In genomic region chr4:37188100-37188499, GRCh38 we compare ENCODE assay signal across 19 cellular contexts. TPM values are rescaled to one million over a fixed set of nuclear protein-coding genes. Genes with fewer than 3 reads are reported as not detected.
DNase-seq lines count a peak whose midpoint lies in the region; ATAC-seq and TF ChIP-seq lines count a peak whose summit lies in the region.
"Had no signal": no experiment of that assay in that cellular context is flagged by ENCODE, and none has a peak within 500 bp of the region (broad histone marks: within the 10 kb centered on the region; RNA-seq: fewer than 3 reads in every experiment).

No MANE protein-coding gene starts in this region.

- H3K27me3 Mint-ChIP-seq in activated T-helper 17 cell treated with anti-CD3 and anti-CD28 coated beads, Interleukin-2, amount 50 U/mL, for 72 hours, result no peaks in the 10 kb centered on the region
- H3K27me3 Mint-ChIP-seq: activated B cell treated with CpG ODN at 0.5 μM for 24 hours had no signal

- no peaks in the 10 kb centered on the region for H3K9me2 ChIP-seq in OCI-LY1 (ENCODE audit: low read depth, low read length)

- H3K36me3 ChIP-seq in OCI-LY1 (ENCODE audit: insufficient read depth, low read length), result no peaks in the 10 kb centered on the region
- no peaks in the 10 kb centered on the region for H3K36me3 ChIP-seq in uterus
- H3K36me3 ChIP-seq: SJSA1, tibial nerve had no signal

- intact Hi-C loops in uterus (cut with DNase I; ENCODE audit: low total_unique reads), result no loop called here

- H2AFZ ChIP-seq in OCI-LY1 (ENCODE audit: low read length), result no peak overlapping the region

- H3K4me3 ChIP-seq in GM12865 (ENCODE audit: low read depth, low read length) (no peak overlapping the region), OCI-LY1 (ENCODE audit: low read depth, low read length, poor library complexity, severe bottlenecking) (no peak overlapping the region), uterus (no peak overlapping the region)
- H3K4me3 ChIP-seq: dorsolateral prefrontal cortex, SJSA1, tibial nerve had no signal

- no peak overlapping the region for H3K27ac Mint-ChIP-seq in activated T-helper 17 cell treated with anti-CD3 and anti-CD28 coated beads, Interleukin-2, amount 50 U/mL, for 72 hours
- H3K27ac Mint-ChIP-seq: activated B cell treated with CpG ODN at 0.5 μM for 24 hours; activated T-cell treated with anti-CD3 and anti-CD28 coated beads, Interleukin-2, amount 50 U/mL, for 72 hours had no signal

- no peak for ATAC-seq in activated T-helper 17 cell treated with anti-CD3 and anti-CD28 coated beads, Interleukin-2, amount 50 U/mL, for 72 hours (replicated peaks)
- ATAC-seq: activated T-cell treated with anti-CD3 and anti-CD28 coated beads, Interleukin-2, amount 50 U/mL, for 72 hours had no signal

- H3K36me3 Mint-ChIP-seq in activated T-helper 17 cell treated with anti-CD3 and anti-CD28 coated beads, Interleukin-2, amount 50 U/mL, for 72 hours (ENCODE audit: low read depth), result no peaks in the 10 kb centered on the region

- peak; percentile 0 for DNase-seq in NCI-H146 (lab: John Stamatoyannopoulos, UW)
- no peak for DNase-seq in NCI-H146 treated with DMSO at 0.1 percent for 48 hours (lab: John Stamatoyannopoulos, UW; ENCODE audit: unreplicated experiment)
- DNase-seq in GM12865 (ENCODE audit: low read depth), result peak; percentile 4
- peak; percentile 2 for DNase-seq in iPS DF 4.7 (ENCODE audit: extremely low read depth, low spot score)
- no peak for DNase-seq in uterus
- DNase-seq in AG20443 (ENCODE audit: low spot score), result no peak
- DNase-seq: activated B cell treated with CpG ODN at 0.5 μM for 24 hours, DMS153, dorsolateral prefrontal cortex, GOT3, NCI-H1048, NCI-H446 treated with DMSO at 0.1 percent for 48 hours, posterior cingulate gyrus had no signal

- H3K27ac ChIP-seq in OCI-LY1 (ENCODE audit: low read depth, low read length, poor library complexity, severe bottlenecking) (no peak overlapping the region), uterus (no peak overlapping the region)
- H3K27ac ChIP-seq: dorsolateral prefrontal cortex, SJSA1, tibial nerve had no signal

- H3K9me3 ChIP-seq in OCI-LY1 (ENCODE audit: low read length) (no peaks in the 10 kb centered on the region), uterus (no peaks in the 10 kb centered on the region)
- H3K9me3 ChIP-seq: SJSA1 had no signal

- no peak overlapping the region for H3K4me3 Mint-ChIP-seq in activated T-helper 17 cell treated with anti-CD3 and anti-CD28 coated beads, Interleukin-2, amount 50 U/mL, for 72 hours
- H3K4me3 Mint-ChIP-seq: activated B cell treated with CpG ODN at 0.5 μM for 24 hours; activated T-cell treated with anti-CD3 and anti-CD28 coated beads, Interleukin-2, amount 50 U/mL, for 72 hours had no signal

- H3K9ac ChIP-seq in OCI-LY1 (ENCODE audit: low read length), result no peak overlapping the region

- H3F3A ChIP-seq in OCI-LY1 (ENCODE audit: insufficient read depth, low read length), result no peaks in the 10 kb centered on the region

- no peaks in the 10 kb centered on the region for H3K4me1 Mint-ChIP-seq in activated T-helper 17 cell treated with anti-CD3 and anti-CD28 coated beads, Interleukin-2, amount 50 U/mL, for 72 hours
- H3K4me1 Mint-ChIP-seq: activated B cell treated with CpG ODN at 0.5 μM for 24 hours had no signal

- no peaks in the 10 kb centered on the region for H3K27me3 ChIP-seq in OCI-LY1 (ENCODE audit: insufficient read depth, low read length)
- H3K27me3 ChIP-seq in uterus, result no peaks in the 10 kb centered on the region
- H3K27me3 ChIP-seq: dorsolateral prefrontal cortex, SJSA1, tibial nerve had no signal

- H3K4me2 ChIP-seq in OCI-LY1 (ENCODE audit: low read length), result no peak overlapping the region

- H4K20me1 ChIP-seq in OCI-LY1 (ENCODE audit: insufficient read depth, low read length), result no peaks in the 10 kb centered on the region

- no peaks in the 10 kb centered on the region for H3K79me2 ChIP-seq in OCI-LY1 (ENCODE audit: insufficient read depth, low read length)

- no peaks in the 10 kb centered on the region for H3K4me1 ChIP-seq in OCI-LY1 (ENCODE audit: insufficient read depth, low read length, severe bottlenecking)
- no peaks in the 10 kb centered on the region for H3K4me1 ChIP-seq in uterus
- H3K4me1 ChIP-seq: SJSA1, tibial nerve had no signal

- no peak for TF ChIP-seq POLR2A in uterus (IDR thresholded peaks at IDR 0.05)

- TF ChIP-seq CTCF in GM12865 (IDR thresholded peaks at IDR 0.05; ENCODE audit: insufficient read depth, low read depth, low read length, missing control alignments), result peak; percentile 12
- peak; percentile 52 for TF ChIP-seq CTCF in OCI-LY1 (IDR thresholded peaks at IDR 0.05; ENCODE audit: low read length)
- no peak for TF ChIP-seq CTCF in uterus (IDR thresholded peaks at IDR 0.05)

- H3K9me3 Mint-ChIP-seq in activated T-helper 17 cell treated with anti-CD3 and anti-CD28 coated beads, Interleukin-2, amount 50 U/mL, for 72 hours, result peaks cover 3% of the 10 kb centered on the region
- H3K9me3 Mint-ChIP-seq: activated B cell treated with CpG ODN at 0.5 μM for 24 hours had no signal

RNA-seq across cellular contexts. Expression of gene NWD2, which starts 56.4 kb away (rescaled TPM):
- total RNA-seq in uterus, result under 1 TPM in 1 of 4 donors, not detected in 3; 0.14 TPM
- not detected for total RNA-seq in activated T-helper 17 cell treated with anti-CD3 and anti-CD28 coated beads, Interleukin-2, amount 50 U/mL, for 72 hours
- total RNA-seq: activated B cell treated with CpG ODN at 0.5 μM for 24 hours; activated T-cell treated with anti-CD3 and anti-CD28 coated beads, Interleukin-2, amount 50 U/mL, for 72 hours; astrocyte; SJSA1 had no signal

Comparison
In these comparisons a context has a peak if more than half of its experiments do, and no peak if none do; other contexts are left out.
1. DNase-seq: peak in NCI-H146 (single experiment), GM12865 (single experiment) and iPS DF 4.7 (single experiment); none in NCI-H146 treated with DMSO at 0.1 percent for 48 hours (single experiment), uterus (0 of 2) and AG20443 (single experiment).
2. CTCF ChIP-seq: peak in GM12865 (single experiment) and OCI-LY1 (single experiment); none in uterus (0 of 4).